Comparison of ENCODE assay signal across 2 cellular contexts in the genomic region with DNA sequence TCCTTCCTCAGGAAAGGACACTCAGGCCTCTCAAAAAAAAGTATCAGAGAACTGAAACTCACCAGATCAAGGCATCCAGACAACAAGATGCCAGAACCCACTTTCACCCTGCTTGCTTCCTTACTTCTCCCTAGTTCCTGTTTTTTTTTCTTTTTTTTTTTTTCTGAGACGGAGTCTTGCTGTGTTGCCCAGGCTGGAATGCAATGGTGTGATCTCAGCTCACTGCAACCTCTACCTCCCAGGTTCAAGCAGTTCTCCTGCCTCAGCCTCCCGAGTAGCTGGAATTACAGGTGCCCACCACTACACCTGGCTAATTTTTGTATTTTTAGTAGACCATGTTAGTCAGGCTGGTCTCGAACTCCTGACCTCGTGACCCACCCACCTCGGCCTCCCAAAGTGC.
TF ChIP-seq lines count a peak whose summit lies in the region.

No MANE protein-coding gene starts in this region.

TF ChIP-seq in HEK293, 187 proteins besides CTCF, POLR2A, EP300 and RAD21:
- TF ChIP-seq ZNF121 (tag by site-specific recombination; IDR thresholded peaks at IDR 0.05), result 0 out of 2 replicates have a peak, but pooled peaks have one; percentile 20

TF ChIP-seq in HepG2, 621 proteins besides CTCF, POLR2A, EP300 and RAD21:
- TF ChIP-seq ZNF121 (CRISPR knock-in tag; IDR thresholded peaks at IDR 0.05), result peak; percentile 57
